Comparison of ENCODE assay signal across 8 cellular contexts in genomic region chr22:23218867-23219251, GRCh38. TPM values are rescaled to one million over a fixed set of nuclear protein-coding genes. Genes with fewer than 3 reads are reported as not detected.
DNase-seq lines count a peak whose midpoint lies in the region; ATAC-seq and TF ChIP-seq lines count a peak whose summit lies in the region.

No MANE protein-coding gene starts in this region.

- peak; percentile 89 to 90 for DNase-seq in SHP77 (lab: John Stamatoyannopoulos, UW)
- DNase-seq in fibroblast of pulmonary artery (ENCODE audit: low read depth): peak; percentile 40
- peak; percentile 65 for DNase-seq in pulmonary artery endothelial cell (ENCODE audit: low read depth, low spot score)
- no peak for DNase-seq in ACHN

- H3K9ac ChIP-seq in BLaER1 (peak overlapping the region; percentile 76), HUES6 (ENCODE audit: low read length) (no peak overlapping the region)

- H3K4me2 ChIP-seq in BLaER1: peak overlapping the region; percentile 97

- H3K36me3 ChIP-seq in BLaER1 (peaks cover 31% of the 10 kb centered on the region), HUES6 (ENCODE audit: control insufficient read depth, insufficient read depth, low read length) (no peaks in the 10 kb centered on the region)

- H3K27ac ChIP-seq in BLaER1: peak overlapping the region; percentile 85
- no peak overlapping the region for H3K27ac ChIP-seq in HUES6 (ENCODE audit: low read depth, low read length)

- H4K20me1 ChIP-seq in BLaER1: peaks cover 100% of the 10 kb centered on the region

- ATAC-seq in GM18873 (IDR thresholded peaks at IDR 0.05; ENCODE audit: low FRiP score, unreplicated experiment) (no peak), GM18519 (IDR thresholded peaks at IDR 0.05; ENCODE audit: low FRiP score, unreplicated experiment) (no peak)

- H3K4me1 ChIP-seq in BLaER1 (peaks cover 100% of the 10 kb centered on the region), HUES6 (ENCODE audit: control insufficient read depth, insufficient read depth, low read length) (peaks cover 52% of the 10 kb centered on the region)

- H3K27me3 ChIP-seq in BLaER1: no peaks in the 10 kb centered on the region
- H3K27me3 ChIP-seq in HUES6 (ENCODE audit: control insufficient read depth, insufficient read depth, low read length): no peaks in the 10 kb centered on the region

- H3K4me3 ChIP-seq in BLaER1 (peak overlapping the region; percentile 63), HUES6 (ENCODE audit: low read depth, low read length) (0 out of 2 replicates have a peak overlapping the region, but pooled peaks have one; percentile 6), fibroblast of pulmonary artery (replicated peaks; ENCODE audit: low read depth, low read length) (no peak overlapping the region)

- TF ChIP-seq CTCF in fibroblast of pulmonary artery (IDR thresholded peaks at IDR 0.05; ENCODE audit: low read length, missing control alignments): no peak

- in situ Hi-C loops in ACHN (cut with HindIII; ENCODE audit: low pct_ligation_motif_present, low pct_unique_long_range_greater_than_20kb, low sequenced_read_pairs): no loop called here

- H3K9me3 ChIP-seq in BLaER1: no peaks in the 10 kb centered on the region
- no peaks in the 10 kb centered on the region for H3K9me3 ChIP-seq in HUES6 (ENCODE audit: control insufficient read depth, insufficient read depth, low read depth, low read length)

RNA-seq across cellular contexts. Expression of gene BCR, which starts 38.5 kb away (rescaled TPM):
- 131 and 165 TPM in 2 replicates for total RNA-seq in pulmonary artery endothelial cell
